Comparison of ENCODE assay signal across 1 cellular context in the genomic region with DNA sequence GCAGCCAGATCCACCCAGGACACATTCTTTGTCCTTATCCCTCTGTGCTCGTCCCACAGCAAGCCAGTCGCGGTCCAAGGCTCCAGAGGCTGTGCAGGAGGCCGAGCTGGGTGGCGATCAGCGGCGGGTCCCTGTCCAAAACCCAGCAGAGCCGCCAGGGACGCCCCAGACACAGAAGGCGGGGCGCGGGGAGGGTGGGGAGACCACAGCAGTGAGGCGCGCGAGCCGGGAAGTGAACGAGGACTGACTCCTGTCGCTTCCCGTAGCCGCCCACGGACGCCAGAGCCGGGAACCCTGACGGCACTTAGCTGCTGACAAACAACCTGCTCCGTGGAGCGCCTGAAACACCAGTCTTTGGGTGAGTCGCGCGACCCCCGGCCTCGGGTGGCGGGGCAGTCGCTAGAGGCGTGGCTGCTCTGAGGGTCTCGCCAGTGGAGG.
TF ChIP-seq lines count a peak whose summit lies in the region.

A gene (plus strand): TSS at position 279 of the 438 bp plus-strand sequence. CDS start 2,089 bp downstream, outside the sequence.

TF ChIP-seq in K562, 482 proteins besides CTCF, POLR2A, EP300 and RAD21 (continued from another document and continues in another):
- TF ChIP-seq, protein P1, sequence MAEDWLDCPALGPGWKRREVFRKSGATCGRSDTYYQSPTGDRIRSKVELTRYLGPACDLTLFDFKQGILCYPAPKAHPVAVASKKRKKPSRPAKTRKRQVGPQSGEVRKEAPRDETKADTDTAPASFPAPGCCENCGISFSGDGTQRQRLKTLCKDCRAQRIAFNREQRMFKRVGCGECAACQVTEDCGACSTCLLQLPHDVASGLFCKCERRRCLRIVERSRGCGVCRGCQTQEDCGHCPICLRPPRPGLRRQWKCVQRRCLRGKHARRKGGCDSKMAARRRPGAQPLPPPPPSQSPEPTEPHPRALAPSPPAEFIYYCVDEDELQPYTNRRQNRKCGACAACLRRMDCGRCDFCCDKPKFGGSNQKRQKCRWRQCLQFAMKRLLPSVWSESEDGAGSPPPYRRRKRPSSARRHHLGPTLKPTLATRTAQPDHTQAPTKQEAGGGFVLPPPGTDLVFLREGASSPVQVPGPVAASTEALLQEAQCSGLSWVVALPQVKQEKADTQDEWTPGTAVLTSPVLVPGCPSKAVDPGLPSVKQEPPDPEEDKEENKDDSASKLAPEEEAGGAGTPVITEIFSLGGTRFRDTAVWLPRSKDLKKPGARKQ (CRISPR knock-in tag; IDR thresholded peaks at IDR 0.05) = no peak
- 0 out of 2 replicates have a peak, but pooled peaks have one; percentile 17 for TF ChIP-seq POLR2H (tag; IDR thresholded peaks at IDR 0.05; ENCODE audit: low read depth)
- TF ChIP-seq, protein P2, sequence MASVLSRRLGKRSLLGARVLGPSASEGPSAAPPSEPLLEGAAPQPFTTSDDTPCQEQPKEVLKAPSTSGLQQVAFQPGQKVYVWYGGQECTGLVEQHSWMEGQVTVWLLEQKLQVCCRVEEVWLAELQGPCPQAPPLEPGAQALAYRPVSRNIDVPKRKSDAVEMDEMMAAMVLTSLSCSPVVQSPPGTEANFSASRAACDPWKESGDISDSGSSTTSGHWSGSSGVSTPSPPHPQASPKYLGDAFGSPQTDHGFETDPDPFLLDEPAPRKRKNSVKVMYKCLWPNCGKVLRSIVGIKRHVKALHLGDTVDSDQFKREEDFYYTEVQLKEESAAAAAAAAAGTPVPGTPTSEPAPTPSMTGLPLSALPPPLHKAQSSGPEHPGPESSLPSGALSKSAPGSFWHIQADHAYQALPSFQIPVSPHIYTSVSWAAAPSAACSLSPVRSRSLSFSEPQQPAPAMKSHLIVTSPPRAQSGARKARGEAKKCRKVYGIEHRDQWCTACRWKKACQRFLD (CRISPR knock-in tag; IDR thresholded peaks at IDR 0.05) = peak; percentile 59; the same call in 1 of the 2 replicates
- no peak for TF ChIP-seq TEAD2 (tag; IDR thresholded peaks at IDR 0.05)
- TF ChIP-seq, protein P3, sequence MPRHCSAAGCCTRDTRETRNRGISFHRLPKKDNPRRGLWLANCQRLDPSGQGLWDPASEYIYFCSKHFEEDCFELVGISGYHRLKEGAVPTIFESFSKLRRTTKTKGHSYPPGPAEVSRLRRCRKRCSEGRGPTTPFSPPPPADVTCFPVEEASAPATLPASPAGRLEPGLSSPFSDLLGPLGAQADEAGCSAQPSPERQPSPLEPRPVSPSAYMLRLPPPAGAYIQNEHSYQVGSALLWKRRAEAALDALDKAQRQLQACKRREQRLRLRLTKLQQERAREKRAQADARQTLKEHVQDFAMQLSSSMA (CRISPR knock-in tag; IDR thresholded peaks at IDR 0.05) = no peak
- TF ChIP-seq POU5F1 (IDR thresholded peaks at IDR 0.05; ENCODE audit: borderline replicate concordance, low read depth, low read length, partially characterized antibody) = peak; percentile 88
- no peak for TF ChIP-seq SMARCA5 (IDR thresholded peaks at IDR 0.05)
- TF ChIP-seq, protein P4, sequence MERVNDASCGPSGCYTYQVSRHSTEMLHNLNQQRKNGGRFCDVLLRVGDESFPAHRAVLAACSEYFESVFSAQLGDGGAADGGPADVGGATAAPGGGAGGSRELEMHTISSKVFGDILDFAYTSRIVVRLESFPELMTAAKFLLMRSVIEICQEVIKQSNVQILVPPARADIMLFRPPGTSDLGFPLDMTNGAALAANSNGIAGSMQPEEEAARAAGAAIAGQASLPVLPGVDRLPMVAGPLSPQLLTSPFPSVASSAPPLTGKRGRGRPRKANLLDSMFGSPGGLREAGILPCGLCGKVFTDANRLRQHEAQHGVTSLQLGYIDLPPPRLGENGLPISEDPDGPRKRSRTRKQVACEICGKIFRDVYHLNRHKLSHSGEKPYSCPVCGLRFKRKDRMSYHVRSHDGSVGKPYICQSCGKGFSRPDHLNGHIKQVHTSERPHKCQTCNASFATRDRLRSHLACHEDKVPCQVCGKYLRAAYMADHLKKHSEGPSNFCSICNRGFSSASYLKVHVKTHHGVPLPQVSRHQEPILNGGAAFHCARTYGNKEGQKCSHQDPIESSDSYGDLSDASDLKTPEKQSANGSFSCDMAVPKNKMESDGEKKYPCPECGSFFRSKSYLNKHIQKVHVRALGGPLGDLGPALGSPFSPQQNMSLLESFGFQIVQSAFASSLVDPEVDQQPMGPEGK (CRISPR knock-in tag; IDR thresholded peaks at IDR 0.05; ENCODE audit: borderline replicate concordance) = no peak
- 0 out of 2 replicates have a peak, but pooled peaks have one; percentile 32 for TF ChIP-seq ZNF668 (CRISPR knock-in tag; IDR thresholded peaks at IDR 0.05)
- TF ChIP-seq C11orf30 (IDR thresholded peaks at IDR 0.05; ENCODE audit: low read depth) = no peak
- TF ChIP-seq SPI1 (IDR thresholded peaks at IDR 0.05; ENCODE audit: borderline replicate concordance, low read depth, low read length) = 0 out of 2 replicates have a peak, but pooled peaks have one; percentile 43
- TF ChIP-seq, protein P5, sequence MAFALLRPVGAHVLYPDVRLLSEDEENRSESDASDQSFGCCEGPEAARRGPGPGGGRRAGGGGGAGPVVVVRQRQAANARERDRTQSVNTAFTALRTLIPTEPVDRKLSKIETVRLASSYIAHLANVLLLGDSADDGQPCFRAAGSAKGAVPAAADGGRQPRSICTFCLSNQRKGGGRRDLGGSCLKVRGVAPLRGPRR (CRISPR knock-in tag; IDR thresholded peaks at IDR 0.05) = no peak
- TF ChIP-seq, protein P6, sequence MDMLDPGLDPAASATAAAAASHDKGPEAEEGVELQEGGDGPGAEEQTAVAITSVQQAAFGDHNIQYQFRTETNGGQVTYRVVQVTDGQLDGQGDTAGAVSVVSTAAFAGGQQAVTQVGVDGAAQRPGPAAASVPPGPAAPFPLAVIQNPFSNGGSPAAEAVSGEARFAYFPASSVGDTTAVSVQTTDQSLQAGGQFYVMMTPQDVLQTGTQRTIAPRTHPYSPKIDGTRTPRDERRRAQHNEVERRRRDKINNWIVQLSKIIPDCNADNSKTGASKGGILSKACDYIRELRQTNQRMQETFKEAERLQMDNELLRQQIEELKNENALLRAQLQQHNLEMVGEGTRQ (CRISPR knock-in tag; IDR thresholded peaks at IDR 0.05) = no peak
- TF ChIP-seq CBX1 (IDR thresholded peaks at IDR 0.05; ENCODE audit: low read depth) = peak; percentile 71; the same call in 1 of the 2 replicates
- TF ChIP-seq ZNF696 (CRISPR knock-in tag; conservative IDR thresholded peaks at IDR 0.05) = no peak
- no peak for TF ChIP-seq CREB1 (IDR thresholded peaks at IDR 0.05)
- TF ChIP-seq CREB1 (CRISPR knock-in tag; IDR thresholded peaks at IDR 0.05) = 0 out of 2 replicates have a peak, but pooled peaks have one; percentile 2
- peak; percentile 49 for TF ChIP-seq HMGN3 (IDR thresholded peaks at IDR 0.05; ENCODE audit: borderline replicate concordance, extremely low read depth, insufficient read length, low read depth, low read length)
- TF ChIP-seq, protein P7, sequence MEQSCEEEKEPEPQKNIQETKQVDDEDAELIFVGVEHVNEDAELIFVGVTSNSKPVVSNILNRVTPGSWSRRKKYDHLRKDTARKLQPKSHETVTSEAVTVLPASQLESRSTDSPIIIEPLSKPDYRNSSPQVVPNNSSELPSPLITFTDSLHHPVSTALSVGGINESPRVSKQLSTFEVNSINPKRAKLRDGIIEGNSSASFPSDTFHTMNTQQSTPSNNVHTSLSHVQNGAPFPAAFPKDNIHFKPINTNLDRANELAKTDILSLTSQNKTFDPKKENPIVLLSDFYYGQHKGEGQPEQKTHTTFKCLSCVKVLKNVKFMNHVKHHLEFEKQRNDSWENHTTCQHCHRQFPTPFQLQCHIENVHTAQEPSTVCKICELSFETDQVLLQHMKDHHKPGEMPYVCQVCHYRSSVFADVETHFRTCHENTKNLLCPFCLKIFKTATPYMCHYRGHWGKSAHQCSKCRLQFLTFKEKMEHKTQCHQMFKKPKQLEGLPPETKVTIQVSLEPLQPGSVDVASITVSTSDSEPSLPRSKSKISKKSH (CRISPR knock-in tag; IDR thresholded peaks at IDR 0.05) = no peak
- TF ChIP-seq PHF20 (IDR thresholded peaks at IDR 0.05; ENCODE audit: partially characterized antibody) = peak; percentile 50
- no peak for TF ChIP-seq NR2F6 (CRISPR knock-in tag; IDR thresholded peaks at IDR 0.05)
- TF ChIP-seq ZC3H4 (CRISPR knock-in tag; IDR thresholded peaks at IDR 0.05; ENCODE audit: borderline replicate concordance) = no peak
- TF ChIP-seq NUFIP1 (IDR thresholded peaks at IDR 0.05; ENCODE audit: partially characterized antibody) = no peak
- TF ChIP-seq STAT5B (CRISPR knock-in tag; IDR thresholded peaks at IDR 0.05) = no peak
- TF ChIP-seq ZNF24 (IDR thresholded peaks at IDR 0.05) = peak; percentile 46; the same call in 1 of the 2 replicates
- no peak for TF ChIP-seq BMI1 (IDR thresholded peaks at IDR 0.05; ENCODE audit: low read length)
- no peak for TF ChIP-seq PTTG1 (tag; IDR thresholded peaks at IDR 0.05; ENCODE audit: low read depth)
- TF ChIP-seq, protein P8, sequence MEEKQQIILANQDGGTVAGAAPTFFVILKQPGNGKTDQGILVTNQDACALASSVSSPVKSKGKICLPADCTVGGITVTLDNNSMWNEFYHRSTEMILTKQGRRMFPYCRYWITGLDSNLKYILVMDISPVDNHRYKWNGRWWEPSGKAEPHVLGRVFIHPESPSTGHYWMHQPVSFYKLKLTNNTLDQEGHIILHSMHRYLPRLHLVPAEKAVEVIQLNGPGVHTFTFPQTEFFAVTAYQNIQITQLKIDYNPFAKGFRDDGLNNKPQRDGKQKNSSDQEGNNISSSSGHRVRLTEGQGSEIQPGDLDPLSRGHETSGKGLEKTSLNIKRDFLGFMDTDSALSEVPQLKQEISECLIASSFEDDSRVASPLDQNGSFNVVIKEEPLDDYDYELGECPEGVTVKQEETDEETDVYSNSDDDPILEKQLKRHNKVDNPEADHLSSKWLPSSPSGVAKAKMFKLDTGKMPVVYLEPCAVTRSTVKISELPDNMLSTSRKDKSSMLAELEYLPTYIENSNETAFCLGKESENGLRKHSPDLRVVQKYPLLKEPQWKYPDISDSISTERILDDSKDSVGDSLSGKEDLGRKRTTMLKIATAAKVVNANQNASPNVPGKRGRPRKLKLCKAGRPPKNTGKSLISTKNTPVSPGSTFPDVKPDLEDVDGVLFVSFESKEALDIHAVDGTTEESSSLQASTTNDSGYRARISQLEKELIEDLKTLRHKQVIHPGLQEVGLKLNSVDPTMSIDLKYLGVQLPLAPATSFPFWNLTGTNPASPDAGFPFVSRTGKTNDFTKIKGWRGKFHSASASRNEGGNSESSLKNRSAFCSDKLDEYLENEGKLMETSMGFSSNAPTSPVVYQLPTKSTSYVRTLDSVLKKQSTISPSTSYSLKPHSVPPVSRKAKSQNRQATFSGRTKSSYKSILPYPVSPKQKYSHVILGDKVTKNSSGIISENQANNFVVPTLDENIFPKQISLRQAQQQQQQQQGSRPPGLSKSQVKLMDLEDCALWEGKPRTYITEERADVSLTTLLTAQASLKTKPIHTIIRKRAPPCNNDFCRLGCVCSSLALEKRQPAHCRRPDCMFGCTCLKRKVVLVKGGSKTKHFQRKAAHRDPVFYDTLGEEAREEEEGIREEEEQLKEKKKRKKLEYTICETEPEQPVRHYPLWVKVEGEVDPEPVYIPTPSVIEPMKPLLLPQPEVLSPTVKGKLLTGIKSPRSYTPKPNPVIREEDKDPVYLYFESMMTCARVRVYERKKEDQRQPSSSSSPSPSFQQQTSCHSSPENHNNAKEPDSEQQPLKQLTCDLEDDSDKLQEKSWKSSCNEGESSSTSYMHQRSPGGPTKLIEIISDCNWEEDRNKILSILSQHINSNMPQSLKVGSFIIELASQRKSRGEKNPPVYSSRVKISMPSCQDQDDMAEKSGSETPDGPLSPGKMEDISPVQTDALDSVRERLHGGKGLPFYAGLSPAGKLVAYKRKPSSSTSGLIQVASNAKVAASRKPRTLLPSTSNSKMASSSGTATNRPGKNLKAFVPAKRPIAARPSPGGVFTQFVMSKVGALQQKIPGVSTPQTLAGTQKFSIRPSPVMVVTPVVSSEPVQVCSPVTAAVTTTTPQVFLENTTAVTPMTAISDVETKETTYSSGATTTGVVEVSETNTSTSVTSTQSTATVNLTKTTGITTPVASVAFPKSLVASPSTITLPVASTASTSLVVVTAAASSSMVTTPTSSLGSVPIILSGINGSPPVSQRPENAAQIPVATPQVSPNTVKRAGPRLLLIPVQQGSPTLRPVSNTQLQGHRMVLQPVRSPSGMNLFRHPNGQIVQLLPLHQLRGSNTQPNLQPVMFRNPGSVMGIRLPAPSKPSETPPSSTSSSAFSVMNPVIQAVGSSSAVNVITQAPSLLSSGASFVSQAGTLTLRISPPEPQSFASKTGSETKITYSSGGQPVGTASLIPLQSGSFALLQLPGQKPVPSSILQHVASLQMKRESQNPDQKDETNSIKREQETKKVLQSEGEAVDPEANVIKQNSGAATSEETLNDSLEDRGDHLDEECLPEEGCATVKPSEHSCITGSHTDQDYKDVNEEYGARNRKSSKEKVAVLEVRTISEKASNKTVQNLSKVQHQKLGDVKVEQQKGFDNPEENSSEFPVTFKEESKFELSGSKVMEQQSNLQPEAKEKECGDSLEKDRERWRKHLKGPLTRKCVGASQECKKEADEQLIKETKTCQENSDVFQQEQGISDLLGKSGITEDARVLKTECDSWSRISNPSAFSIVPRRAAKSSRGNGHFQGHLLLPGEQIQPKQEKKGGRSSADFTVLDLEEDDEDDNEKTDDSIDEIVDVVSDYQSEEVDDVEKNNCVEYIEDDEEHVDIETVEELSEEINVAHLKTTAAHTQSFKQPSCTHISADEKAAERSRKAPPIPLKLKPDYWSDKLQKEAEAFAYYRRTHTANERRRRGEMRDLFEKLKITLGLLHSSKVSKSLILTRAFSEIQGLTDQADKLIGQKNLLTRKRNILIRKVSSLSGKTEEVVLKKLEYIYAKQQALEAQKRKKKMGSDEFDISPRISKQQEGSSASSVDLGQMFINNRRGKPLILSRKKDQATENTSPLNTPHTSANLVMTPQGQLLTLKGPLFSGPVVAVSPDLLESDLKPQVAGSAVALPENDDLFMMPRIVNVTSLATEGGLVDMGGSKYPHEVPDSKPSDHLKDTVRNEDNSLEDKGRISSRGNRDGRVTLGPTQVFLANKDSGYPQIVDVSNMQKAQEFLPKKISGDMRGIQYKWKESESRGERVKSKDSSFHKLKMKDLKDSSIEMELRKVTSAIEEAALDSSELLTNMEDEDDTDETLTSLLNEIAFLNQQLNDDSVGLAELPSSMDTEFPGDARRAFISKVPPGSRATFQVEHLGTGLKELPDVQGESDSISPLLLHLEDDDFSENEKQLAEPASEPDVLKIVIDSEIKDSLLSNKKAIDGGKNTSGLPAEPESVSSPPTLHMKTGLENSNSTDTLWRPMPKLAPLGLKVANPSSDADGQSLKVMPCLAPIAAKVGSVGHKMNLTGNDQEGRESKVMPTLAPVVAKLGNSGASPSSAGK (IDR thresholded peaks at IDR 0.05) = no peak; the same call in 1 of the 2 replicates
